ENCODE assay signal across 18 cellular contexts in the genomic region with DNA sequence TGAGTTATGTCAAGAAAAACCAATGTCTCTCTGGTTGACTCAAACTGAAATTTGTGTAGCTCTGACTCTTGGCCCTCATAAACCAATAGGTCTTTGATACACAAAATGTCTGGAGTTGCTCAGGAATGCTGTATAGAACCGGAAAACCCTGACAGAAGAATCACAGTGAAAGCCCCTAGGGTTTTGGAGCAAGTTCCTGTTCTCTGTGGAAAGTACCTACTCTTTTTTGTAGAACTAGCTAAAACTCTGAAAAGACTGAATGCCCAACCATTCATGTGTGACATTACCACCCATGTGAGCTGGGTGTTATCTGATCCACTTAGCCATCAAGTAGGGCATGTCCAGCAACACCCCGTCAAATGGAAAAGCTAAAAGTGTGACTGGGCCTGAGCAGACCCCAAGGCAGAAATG.
DNase-seq lines count a peak whose midpoint lies in the region; ATAC-seq and TF ChIP-seq lines count a peak whose summit lies in the region.
"Had no signal": no experiment of that assay in that cellular context is flagged by ENCODE, and none has a peak within 500 bp of the region (broad histone marks: within the 10 kb centered on the region; RNA-seq: fewer than 3 reads in every experiment).

No MANE protein-coding gene starts in this region.

- H3K4me3 Mint-ChIP-seq in stimulated activated memory B cell treated with anti-CD40 and anti-IgM and Interleukin-4, amounts not matched to agents 10 μg/mL and 1 μg/mL and 100 μg/mL, for 72 hours, result no peak overlapping the region
- no peak overlapping the region for H3K4me3 Mint-ChIP-seq in nephron progenitor cell

- ATAC-seq in HG03432 (IDR thresholded peaks at IDR 0.05; ENCODE audit: unreplicated experiment) (peak; percentile 45), HG02623 (IDR thresholded peaks at IDR 0.05; ENCODE audit: unreplicated experiment) (no peak)
- peak; percentile 62 for ATAC-seq in stimulated activated memory B cell treated with anti-CD40 and anti-IgM and Interleukin-4, amounts not matched to agents 10 μg/mL and 1 μg/mL and 100 μg/mL, for 72 hours
- ATAC-seq: A549, HCT116 had no signal

- peaks cover 4% of the 10 kb centered on the region for H3K9me3 Mint-ChIP-seq in stimulated activated memory B cell treated with anti-CD40 and anti-IgM and Interleukin-4, amounts not matched to agents 10 μg/mL and 1 μg/mL and 100 μg/mL, for 72 hours
- no peaks in the 10 kb centered on the region for H3K9me3 Mint-ChIP-seq in nephron progenitor cell

- TF ChIP-seq CTCF in GM12865 (IDR thresholded peaks at IDR 0.05; ENCODE audit: insufficient read depth, low read depth, low read length, missing control alignments) (no peak), nephron progenitor cell (IDR thresholded peaks at IDR 0.05) (no peak)

- no peaks in the 10 kb centered on the region for H3K27me3 Mint-ChIP-seq in stimulated activated memory B cell treated with anti-CD40 and anti-IgM and Interleukin-4, amounts not matched to agents 10 μg/mL and 1 μg/mL and 100 μg/mL, for 72 hours
- H3K27me3 Mint-ChIP-seq in nephron progenitor cell (ENCODE audit: low read depth, poor library complexity), result peaks cover 15% of the 10 kb centered on the region

- DNase-seq in GM12865 (ENCODE audit: low read depth), result peak; percentile 67
- DNase-seq in medulla oblongata (ENCODE audit: extremely low spot score), result peak; percentile 10
- DNase-seq in stimulated activated naive CD4-positive, alpha-beta T cell (lab: John Stamatoyannopoulos, UW), result no peak
- no peak for DNase-seq in nephron progenitor cell
- DNase-seq: DMS 273 treated with DMSO at 0.1 percent for 48 hours, GDM1, GM23248, IMR-90, Karpas-422, NCI-H1105 treated with DMSO at 0.1 percent for 48 hours, NCI-H187 treated with DMSO at 0.1 percent for 48 hours, NCI-H446 treated with DMSO at 0.1 percent for 48 hours, NCI-H748 treated with DMSO at 0.1 percent for 48 hours had no signal

- no peak overlapping the region for H3K4me3 ChIP-seq in GM12865 (ENCODE audit: low read depth, low read length)
- H3K4me3 ChIP-seq: A549, GM23248 had no signal

- no peaks in the 10 kb centered on the region for H3K36me3 Mint-ChIP-seq in stimulated activated memory B cell treated with anti-CD40 and anti-IgM and Interleukin-4, amounts not matched to agents 10 μg/mL and 1 μg/mL and 100 μg/mL, for 72 hours
- H3K36me3 Mint-ChIP-seq in nephron progenitor cell (ENCODE audit: low read depth), result no peaks in the 10 kb centered on the region

- H3K4me1 Mint-ChIP-seq in stimulated activated memory B cell treated with anti-CD40 and anti-IgM and Interleukin-4, amounts not matched to agents 10 μg/mL and 1 μg/mL and 100 μg/mL, for 72 hours, result peaks cover 75% of the 10 kb centered on the region
- peaks cover 9% of the 10 kb centered on the region for H3K4me1 Mint-ChIP-seq in nephron progenitor cell

- H3K27ac Mint-ChIP-seq in stimulated activated memory B cell treated with anti-CD40 and anti-IgM and Interleukin-4, amounts not matched to agents 10 μg/mL and 1 μg/mL and 100 μg/mL, for 72 hours, result no peak overlapping the region
- no peak overlapping the region for H3K27ac Mint-ChIP-seq in nephron progenitor cell

Comparison
In these comparisons a context has a peak if more than half of its experiments do, and no peak if none do; other contexts are left out.
1. DNase-seq: peak in GM12865 (single experiment) and medulla oblongata (single experiment); none in stimulated activated naive CD4-positive, alpha-beta T cell (0 of 6) and nephron progenitor cell (single experiment).